Comparison of ENCODE assay signal across 7 cellular contexts in the genomic region with DNA sequence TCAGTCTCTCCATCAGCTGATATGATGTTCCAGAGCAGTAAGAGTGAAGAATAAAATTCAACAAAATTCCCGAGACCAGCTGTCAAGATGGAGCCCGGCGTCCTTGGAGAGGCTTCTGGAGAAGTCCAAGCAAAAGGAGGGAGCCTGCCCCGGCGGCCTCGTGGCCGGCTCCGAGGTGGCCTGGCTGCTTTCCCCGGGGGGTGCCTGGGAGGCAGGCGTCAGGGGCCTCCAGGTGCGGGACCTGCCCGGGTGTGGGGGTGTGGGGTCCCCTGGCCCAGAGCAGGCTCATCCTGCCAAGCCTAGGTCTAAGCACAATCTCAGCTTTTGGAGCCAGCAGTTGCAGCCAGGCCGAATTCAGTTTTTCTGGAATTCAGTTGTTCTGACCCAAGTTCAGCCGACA.
"Had no signal": no experiment of that assay in that cellular context is flagged by ENCODE, and none has a peak within 500 bp of the region (broad histone marks: within the 10 kb centered on the region; RNA-seq: fewer than 3 reads in every experiment).

No MANE protein-coding gene starts in this region.

- DNase-seq: IMR-90, KBM-7, KG1 had no signal

- H3K27ac ChIP-seq: HL-60 had no signal

- ATAC-seq: HepG2, K562 had no signal

- FAIRE-seq: HepG2, HTR-8/SVneo, K562 had no signal

- H3K4me3 ChIP-seq: K562 had no signal
